Comparison of ENCODE assay signal across 18 cellular contexts in genomic region chr9:117258201-117258866, GRCh38.
DNase-seq lines count a peak whose midpoint lies in the region; ATAC-seq and TF ChIP-seq lines count a peak whose summit lies in the region.
"Had no signal": no experiment of that assay in that cellular context is flagged by ENCODE, and none has a peak within 500 bp of the region (broad histone marks: within the 10 kb centered on the region; RNA-seq: fewer than 3 reads in every experiment).

No MANE protein-coding gene starts in this region.

- ATAC-seq in GM23338 (peak; percentile 71), HG03571 (IDR thresholded peaks at IDR 0.05; ENCODE audit: unreplicated experiment) (no peak)
- ATAC-seq: HepG2 had no signal

- no peak overlapping the region for H3K27ac Mint-ChIP-seq in GM23338
- H3K27ac Mint-ChIP-seq: CD4-positive, CD25-positive, alpha-beta regulatory T cell; H9 had no signal

- H3K4me2 ChIP-seq in GM23338 (no peak overlapping the region), mesendoderm (ENCODE audit: low read length) (no peak overlapping the region)
- H3K4me2 ChIP-seq: PC-9 had no signal

- H3K36me3 Mint-ChIP-seq in GM23338 (ENCODE audit: low read depth): no peaks in the 10 kb centered on the region
- H3K36me3 Mint-ChIP-seq: CD4-positive, CD25-positive, alpha-beta regulatory T cell had no signal

- peaks cover 11% of the 10 kb centered on the region for H3K4me1 Mint-ChIP-seq in GM23338
- H3K4me1 Mint-ChIP-seq: CD4-positive, CD25-positive, alpha-beta regulatory T cell had no signal

- H2AK5ac ChIP-seq in mesendoderm (ENCODE audit: low read length): no peak overlapping the region

- H3K9me2 ChIP-seq in GM23338 (ENCODE audit: insufficient read depth): no peaks in the 10 kb centered on the region; the same call in 1 of the 2 replicates

- H4K5ac ChIP-seq in mesendoderm (ENCODE audit: low read length): no peak overlapping the region

- H3K23ac ChIP-seq in mesendoderm (ENCODE audit: low read length): no peak overlapping the region

- H3K36me3 ChIP-seq in GM23338 (ENCODE audit: insufficient read depth) (no peaks in the 10 kb centered on the region), mesendoderm (ENCODE audit: control insufficient read depth, insufficient read depth, low read length) (no peaks in the 10 kb centered on the region)
- H3K36me3 ChIP-seq: SJSA1 had no signal

- no peak overlapping the region for H3K27ac ChIP-seq in GM23338 (ENCODE audit: low read depth)
- no peak overlapping the region for H3K27ac ChIP-seq in mesendoderm (ENCODE audit: low read depth, low read length)
- H3K27ac ChIP-seq: PC-9, SJSA1 had no signal

- no peak overlapping the region for H3K9ac ChIP-seq in mesendoderm (ENCODE audit: low read length)

- no peaks in the 10 kb centered on the region for H3F3A ChIP-seq in GM23338 (replicated peaks; ENCODE audit: low read depth)

- H2BK120ac ChIP-seq in mesendoderm (ENCODE audit: low read depth, low read length): no peak overlapping the region

- peak; percentile 53 for DNase-seq in DMS79 (lab: John Stamatoyannopoulos, UW)
- peak; percentile 20 for DNase-seq in GM23338 (ENCODE audit: low spot score)
- DNase-seq in RKO (ENCODE audit: low spot score): peak; percentile 4
- DNase-seq in mesendoderm: peak; percentile 34
- DNase-seq in SW480 (ENCODE audit: low spot score): no peak
- no peak for DNase-seq in midbrain (lab: John Stamatoyannopoulos, UW)
- no peak for DNase-seq in NCI-H1105 treated with DMSO at 0.1 percent for 48 hours (lab: John Stamatoyannopoulos, UW)
- DNase-seq: BE2C; Caco-2; CD4-positive, CD25-positive, alpha-beta regulatory T cell; H9; KBM-7; NCI-H2029 treated with DMSO at 0.1 percent for 48 hours; PC-9; SW 1271 had no signal

- no peaks in the 10 kb centered on the region for H3K79me1 ChIP-seq in mesendoderm (ENCODE audit: low read length)

- H2BK15ac ChIP-seq in mesendoderm (replicated peaks; ENCODE audit: low read depth): no peak overlapping the region

- H3K18ac ChIP-seq in mesendoderm (ENCODE audit: low read length): no peak overlapping the region

- H3K27me3 Mint-ChIP-seq in GM23338 (ENCODE audit: insufficient read depth, low read depth, poor library complexity): peaks cover 4% of the 10 kb centered on the region
- H3K27me3 Mint-ChIP-seq: CD4-positive, CD25-positive, alpha-beta regulatory T cell had no signal

- H3K27me3 ChIP-seq in GM23338 (ENCODE audit: insufficient read depth): no peaks in the 10 kb centered on the region
- H3K27me3 ChIP-seq in mesendoderm (ENCODE audit: insufficient read depth, low read length, poor library complexity): no peaks in the 10 kb centered on the region
- H3K27me3 ChIP-seq: BE2C, SJSA1 had no signal

- WGBS in mesendoderm (ENCODE audit: extremely low coverage, insufficient coverage, low lambda C conversion rate): no CpG with 5 or more reads among the region's 8 CpGs

- H3K4me3 ChIP-seq in GM23338: no peak overlapping the region
- no peak overlapping the region for H3K4me3 ChIP-seq in mesendoderm (ENCODE audit: low read length)
- H3K4me3 ChIP-seq: PC-9, SJSA1 had no signal

- no peak overlapping the region for H4K8ac ChIP-seq in mesendoderm (ENCODE audit: low read depth, low read length)

- H2AFZ ChIP-seq in GM23338: no peak overlapping the region
- H2AFZ ChIP-seq: PC-9 had no signal

- H4K20me1 ChIP-seq in GM23338 (replicated peaks; ENCODE audit: insufficient read depth): no peaks in the 10 kb centered on the region; the same call in 1 of the 2 replicates

- no peak overlapping the region for H2BK5ac ChIP-seq in mesendoderm (ENCODE audit: low read length)

- no peak overlapping the region for H3K4ac ChIP-seq in mesendoderm (ENCODE audit: low read depth, low read length)

- H3K4me1 ChIP-seq in GM23338 (ENCODE audit: insufficient read depth) (peaks cover 6% of the 10 kb centered on the region), mesendoderm (ENCODE audit: control insufficient read depth, low read depth, low read length) (peaks cover 1% of the 10 kb centered on the region)
- H3K4me1 ChIP-seq: Caco-2 had no signal

- H3K56ac ChIP-seq in mesendoderm (ENCODE audit: low read length): no peak overlapping the region

- no peak overlapping the region for H3K4me3 Mint-ChIP-seq in GM23338
- H3K4me3 Mint-ChIP-seq: CD4-positive, CD25-positive, alpha-beta regulatory T cell; H9 had no signal

- H3K79me2 ChIP-seq in GM23338 (replicated peaks; ENCODE audit: insufficient read depth) (no peaks in the 10 kb centered on the region), mesendoderm (ENCODE audit: control insufficient read depth, insufficient read depth, low read length) (no peaks in the 10 kb centered on the region)

- H3K9me3 Mint-ChIP-seq in GM23338: no peaks in the 10 kb centered on the region
- H3K9me3 Mint-ChIP-seq: H9 had no signal

- TF ChIP-seq CTCF in GM23338 (conservative IDR thresholded peaks at IDR 0.05; ENCODE audit: low read depth in 2 of 2): no peak

TF ChIP-seq in GM23338, 12 proteins besides CTCF, POLR2A, EP300 and RAD21:
- no peak for TF ChIP-seq EZH2 (IDR thresholded peaks at IDR 0.05; ENCODE audit: low read depth, unreplicated experiment)
- TF ChIP-seq POLR2AphosphoS5 (IDR thresholded peaks at IDR 0.05; ENCODE audit: low read depth): no peak
- TF ChIP-seq ZNF114 (CRISPR knock-in tag; IDR thresholded peaks at IDR 0.05): no peak
- no peak for TF ChIP-seq NANOG (IDR thresholded peaks at IDR 0.05; ENCODE audit: borderline replicate concordance)

Comparison
In these comparisons a context has a peak if more than half of its experiments do, and no peak if none do; other contexts are left out.
1. DNase-seq: peak in DMS79 (single experiment), GM23338 (single experiment), RKO (single experiment) and mesendoderm (single experiment); none in SW480 (single experiment), midbrain (single experiment) and NCI-H1105 treated with DMSO at 0.1 percent for 48 hours (single experiment).